Comparison of ENCODE assay signal across 1 cellular context in genomic region chr12:54220567-54220966, GRCh38.
TF ChIP-seq lines count a peak whose summit lies in the region.

No MANE protein-coding gene starts in this region.

TF ChIP-seq in HepG2, 621 proteins besides CTCF, POLR2A, EP300 and RAD21:
- TF ChIP-seq KLF13 (CRISPR knock-in tag; IDR thresholded peaks at IDR 0.05), result no peak
- no peak for TF ChIP-seq BCL6 (CRISPR knock-in tag; IDR thresholded peaks at IDR 0.05)
- no peak for TF ChIP-seq MLX (CRISPR knock-in tag; IDR thresholded peaks at IDR 0.05)
- no peak for TF ChIP-seq KDM5A (IDR thresholded peaks at IDR 0.05; ENCODE audit: borderline replicate concordance, low read length)
- TF ChIP-seq PRDM4 (CRISPR knock-in tag; IDR thresholded peaks at IDR 0.05; ENCODE audit: borderline replicate concordance), result no peak
- no peak for TF ChIP-seq ZNF414 (CRISPR knock-in tag; IDR thresholded peaks at IDR 0.05)
- no peak for TF ChIP-seq RCOR2 (CRISPR knock-in tag; IDR thresholded peaks at IDR 0.05)
- no peak for TF ChIP-seq ZFP90 (CRISPR knock-in tag; IDR thresholded peaks at IDR 0.05; ENCODE audit: borderline replicate concordance)
